8 cellular contexts compared by ENCODE assay signal in genomic region chr11:107563702-107564101, GRCh38. TPM values are rescaled to one million over a fixed set of nuclear protein-coding genes. Genes with fewer than 3 reads are reported as not detected.
DNase-seq lines count a peak whose midpoint lies in the region; ATAC-seq, FAIRE-seq and TF ChIP-seq lines count a peak whose summit lies in the region.

No MANE protein-coding gene starts in this region.

- ATAC-seq in GM19351 (IDR thresholded peaks at IDR 0.05; ENCODE audit: unreplicated experiment) (peak; percentile 36), left cardiac atrium (peak; percentile 10 to 51)

- H3K9ac ChIP-seq in skeletal muscle tissue (ENCODE audit: low read depth in 1 of 3, low read length in 3 of 3): peak overlapping the region in 1 of 3 donors; percentile 51

- H3K27ac ChIP-seq in OCI-LY7 (ENCODE audit: low read depth, low read length, poor library complexity, severe bottlenecking): peak overlapping the region; percentile 86
- H3K27ac ChIP-seq in skeletal muscle tissue (ENCODE audit: low read depth, low read length): peak overlapping the region; percentile 8

- no peaks in the 10 kb centered on the region for H4K20me1 ChIP-seq in OCI-LY7 (ENCODE audit: insufficient read depth, low read length)

- H3K4me3 ChIP-seq in OCI-LY7 (ENCODE audit: low read depth, low read length, poor library complexity, severe bottlenecking): peak overlapping the region; percentile 76
- H3K4me3 ChIP-seq in skeletal muscle tissue (ENCODE audit: low read length in 3 of 3): peak overlapping the region in 2 of 3 donors; percentile 14 to 38

- peak; percentile 88 for FAIRE-seq in D721Med (lab: Jason Lieb, UNC)
- no peak for FAIRE-seq in frontal cortex (lab: Jason Lieb, UNC)

- H3K27me3 ChIP-seq in skeletal muscle tissue (ENCODE audit: control insufficient read depth in 3 of 3, insufficient read depth in 3 of 3, low read length in 3 of 3): no peaks in the 10 kb centered on the region

- peak overlapping the region; percentile 7; the same call in 1 of the 2 replicates for H2AFZ ChIP-seq in OCI-LY7 (ENCODE audit: low read length)

- DNase-seq in D721Med (ENCODE audit: insufficient read length, low spot score) (no peak), HK-2 (ENCODE audit: unreplicated experiment) (peak; percentile 28), OCI-LY7 (ENCODE audit: low spot score) (peak; percentile 70), left cardiac atrium (no peak), frontal cortex (ENCODE audit: low spot score in 2 of 2) (no peak)
- DNase-seq in activated naive CD4-positive, alpha-beta T cell treated with Interleukin-2 at 50 U/mL for 16 hours: peak; percentile 21

- H3K79me2 ChIP-seq in OCI-LY7 (ENCODE audit: insufficient read depth, low read depth, low read length): peaks cover 50% of the 10 kb centered on the region

- peaks cover 30% of the 10 kb centered on the region for H3K36me3 ChIP-seq in OCI-LY7 (ENCODE audit: insufficient read depth, low read length)
- H3K36me3 ChIP-seq in skeletal muscle tissue (ENCODE audit: control insufficient read depth in 3 of 3, insufficient read depth in 3 of 3, low read length in 3 of 3): peaks cover 0 to 5% (median 0%) of the 10 kb centered on the region in 3 donors

- no peaks in the 10 kb centered on the region for H3K9me2 ChIP-seq in OCI-LY7 (ENCODE audit: insufficient read depth, low read length)

- BruUV-seq in OCI-LY7 (replicated peaks; lab: Mats Ljungman, UMichigan): no TSS peak

- H3K4me2 ChIP-seq in OCI-LY7 (ENCODE audit: low read length): peak overlapping the region; percentile 99

- no peaks in the 10 kb centered on the region for H3K9me3 ChIP-seq in OCI-LY7 (ENCODE audit: low read length)
- no peaks in the 10 kb centered on the region for H3K9me3 ChIP-seq in skeletal muscle tissue (ENCODE audit: control insufficient read depth in 3 of 3, low read length in 3 of 3)

- peaks cover 48% of the 10 kb centered on the region for H3K4me1 ChIP-seq in OCI-LY7 (ENCODE audit: insufficient read depth, low read length, poor library complexity, severe bottlenecking)
- peaks cover 13 to 24% (median 14%) of the 10 kb centered on the region in 3 donors for H3K4me1 ChIP-seq in skeletal muscle tissue (ENCODE audit: control insufficient read depth in 3 of 3, insufficient read depth in 3 of 3, low read length in 3 of 3)

- intact Hi-C loops in OCI-LY7 (cut with micrococcal nuclease; ENCODE audit: unreplicated experiment) (loop anchor here (1.0 to 10.0 kb wide), 6 partner anchors 44 to 661 kb away; partner anchors contain the start of genes ATM, CUL5, NPAT and SLC35F2), left cardiac atrium (cut with DNase I) (loop anchor here in 1 of 2 donors (5.0 kb wide), 1 partner anchor 124 kb away; no protein-coding TSS in a partner anchor)

- POLR2A ChIA-PET in OCI-LY7 (lab: Charles Lee): interaction anchor here (0.5 to 3.6 kb wide), 8 partner anchors 10 to 457 kb away, joined by 3 to 32 read pairs (median 5); partner anchors contain the start of gene CWF19L2

- TF ChIP-seq CTCF in D721Med (IDR thresholded peaks at IDR 0.05; ENCODE audit: insufficient read depth, missing control alignments) (peak; percentile 73), OCI-LY7 (conservative IDR thresholded peaks at IDR 0.05; ENCODE audit: low read length) (peak; percentile 87)

- CTCF ChIA-PET in OCI-LY7 (lab: Charles Lee; ENCODE audit: unreplicated experiment): interaction anchor here (0.5 to 2.1 kb wide), 4 partner anchors 10 to 125 kb away, joined by 3 to 11 read pairs (median 5); no protein-coding TSS in a partner anchor

RNA-seq across cellular contexts. Expression of gene ALKBH8, which starts 1.8 kb away (rescaled TPM):
- 12.2 and 21.3 TPM in 2 replicates for total RNA-seq in OCI-LY7 (2014; rRNA removed; shearing (Covaris generic))
- total RNA-seq in OCI-LY7 (2022): 16.8 and 20.0 TPM in 2 replicates
- total RNA-seq in left cardiac atrium: 1 to 10 TPM; 6.3 to 6.5 TPM
- 3.7 TPM for total RNA-seq in skeletal muscle tissue
- total RNA-seq in frontal cortex: 16.7 TPM

RNA-seq across cellular contexts. Expression of gene ELMOD1, which starts 27.2 kb away (rescaled TPM):
- not detected in 2 replicates for total RNA-seq in OCI-LY7 (2014; rRNA removed; shearing (Covaris generic))
- not detected in 2 replicates for total RNA-seq in OCI-LY7 (2022)
- 1 to 10 TPM; 7.3 to 9.9 TPM for total RNA-seq in left cardiac atrium
- 6.3 TPM for total RNA-seq in skeletal muscle tissue
- 118 TPM for total RNA-seq in frontal cortex

Comparison
In these comparisons a context has a peak if more than half of its experiments do, and no peak if none do; other contexts are left out.
1. DNase-seq: peak in HK-2 (single experiment), OCI-LY7 (single experiment) and activated naive CD4-positive, alpha-beta T cell treated with Interleukin-2 at 50 U/mL for 16 hours (single experiment); none in D721Med (single experiment), left cardiac atrium (single experiment) and frontal cortex (0 of 2).
2. RNA of gene ELMOD1, which starts 27.2 kb away (total RNA-seq): 118 TPM in frontal cortex (single experiment); 7.3 to 9.9 TPM in left cardiac atrium, 6.3 TPM in skeletal muscle tissue (single experiment) and not detected in OCI-LY7; every median in the first group is over 10 times any median in the second.